In genomic region chrX:16718824-16719333, GRCh38 we compare ENCODE assay signal across 8 cellular contexts.
A peak's percentile ranks its signal among the peaks of the same experiment; 100 is the strongest.
DNase-seq lines count a peak whose midpoint lies in the region; ATAC-seq and TF ChIP-seq lines count a peak whose summit lies in the region.

No MANE protein-coding gene starts in this region.

- H3K27me3 ChIP-seq in HL-60 (ENCODE audit: insufficient read depth, poor library complexity, severe bottlenecking) = no peaks in the 10 kb centered on the region

- peak overlapping the region; percentile 76 for H3K4me3 ChIP-seq in HL-60 (replicated peaks; ENCODE audit: insufficient read depth, low read length)

- H3K27ac ChIP-seq in HL-60 (replicated peaks) = peak overlapping the region; percentile 84

- no peak for DNase-seq in activated naive CD4-positive, alpha-beta T cell treated with anti-CD3 and anti-CD28 coated beads, Interleukin-2, amount 10 ng/mL, durations not matched to agents 7 days and 5 days
- DNase-seq in activated naive CD4-positive, alpha-beta T cell treated with anti-CD3 and anti-CD28 coated beads, Interleukin-2, amount 50 U/mL, for 16 hours = no peak
- DNase-seq in HL-60 (ENCODE audit: low read depth in 1 of 2, low spot score in 1 of 2) (no peak), NCI-H2171 (lab: John Stamatoyannopoulos, UW) (no peak), NCI-H2196 treated with DMSO at 0.1 percent for 48 hours (lab: John Stamatoyannopoulos, UW; ENCODE audit: unreplicated experiment) (no peak)
- no peak for DNase-seq in central memory CD8-positive, alpha-beta T cell (ENCODE audit: low spot score in 2 of 2)
- DNase-seq in NK-92 treated with Interleukin-12 subunit alpha and Interleukin-12 subunit beta, amount 100 ng/mL, for 24 hours (lab: John Stamatoyannopoulos, UW) = no peak

- peaks cover 4% of the 10 kb centered on the region for H3K36me3 Mint-ChIP-seq in activated naive CD4-positive, alpha-beta T cell treated with anti-CD3 and anti-CD28 coated beads, Interleukin-2, amount 10 ng/mL, durations not matched to agents 7 days and 5 days
- peaks cover 14% of the 10 kb centered on the region for H3K36me3 Mint-ChIP-seq in central memory CD8-positive, alpha-beta T cell (ENCODE audit: insufficient read depth)
- peaks cover 12% of the 10 kb centered on the region for H3K36me3 Mint-ChIP-seq in nephron (ENCODE audit: low read depth)

- peaks cover 4% of the 10 kb centered on the region for H3K27me3 Mint-ChIP-seq in activated naive CD4-positive, alpha-beta T cell treated with anti-CD3 and anti-CD28 coated beads, Interleukin-2, amount 10 ng/mL, durations not matched to agents 7 days and 5 days
- H3K27me3 Mint-ChIP-seq in central memory CD8-positive, alpha-beta T cell = no peaks in the 10 kb centered on the region
- no peaks in the 10 kb centered on the region for H3K27me3 Mint-ChIP-seq in nephron (ENCODE audit: low read depth)

- TF ChIP-seq CTCF in HL-60 (IDR thresholded peaks at IDR 0.05; ENCODE audit: insufficient read depth, low read length) (no peak), nephron (IDR thresholded peaks at IDR 0.05; ENCODE audit: unreplicated experiment in 3 of 3) (no peak)

- H3K27ac Mint-ChIP-seq in activated naive CD4-positive, alpha-beta T cell treated with anti-CD3 and anti-CD28 coated beads, Interleukin-2, amount 10 ng/mL, durations not matched to agents 7 days and 5 days = peak overlapping the region; percentile 91
- peak overlapping the region; percentile 97 for H3K27ac Mint-ChIP-seq in central memory CD8-positive, alpha-beta T cell (ENCODE audit: low read depth)
- H3K27ac Mint-ChIP-seq in nephron = peak overlapping the region; percentile 100

- no peaks in the 10 kb centered on the region for H3K9me3 Mint-ChIP-seq in activated naive CD4-positive, alpha-beta T cell treated with anti-CD3 and anti-CD28 coated beads, Interleukin-2, amount 10 ng/mL, durations not matched to agents 7 days and 5 days
- H3K9me3 Mint-ChIP-seq in central memory CD8-positive, alpha-beta T cell = no peaks in the 10 kb centered on the region
- H3K9me3 Mint-ChIP-seq in nephron = no peaks in the 10 kb centered on the region

- peaks cover 41% of the 10 kb centered on the region for H3K4me1 Mint-ChIP-seq in activated naive CD4-positive, alpha-beta T cell treated with anti-CD3 and anti-CD28 coated beads, Interleukin-2, amount 10 ng/mL, durations not matched to agents 7 days and 5 days
- peaks cover 24% of the 10 kb centered on the region for H3K4me1 Mint-ChIP-seq in central memory CD8-positive, alpha-beta T cell
- H3K4me1 Mint-ChIP-seq in nephron = peaks cover 47% of the 10 kb centered on the region

- peak overlapping the region; percentile 90 for H3K4me3 Mint-ChIP-seq in activated naive CD4-positive, alpha-beta T cell treated with anti-CD3 and anti-CD28 coated beads, Interleukin-2, amount 10 ng/mL, durations not matched to agents 7 days and 5 days
- H3K4me3 Mint-ChIP-seq in central memory CD8-positive, alpha-beta T cell = peak overlapping the region; percentile 95
- peak overlapping the region; percentile 94 to 97 (median 96) for H3K4me3 Mint-ChIP-seq in nephron

- peak; percentile 12 for ATAC-seq in central memory CD8-positive, alpha-beta T cell (replicated peaks; ENCODE audit: extremely low read depth, poor library complexity, severe bottlenecking)

- CTCF ChIA-PET in activated naive CD4-positive, alpha-beta T cell treated with anti-CD3 and anti-CD28 coated beads, Interleukin-2, amount 10 ng/mL, durations not matched to agents 7 days and 5 days (lab: Charles Lee) = no interaction called here
